Comparison of ENCODE assay signal across 19 cellular contexts in the genomic region with DNA sequence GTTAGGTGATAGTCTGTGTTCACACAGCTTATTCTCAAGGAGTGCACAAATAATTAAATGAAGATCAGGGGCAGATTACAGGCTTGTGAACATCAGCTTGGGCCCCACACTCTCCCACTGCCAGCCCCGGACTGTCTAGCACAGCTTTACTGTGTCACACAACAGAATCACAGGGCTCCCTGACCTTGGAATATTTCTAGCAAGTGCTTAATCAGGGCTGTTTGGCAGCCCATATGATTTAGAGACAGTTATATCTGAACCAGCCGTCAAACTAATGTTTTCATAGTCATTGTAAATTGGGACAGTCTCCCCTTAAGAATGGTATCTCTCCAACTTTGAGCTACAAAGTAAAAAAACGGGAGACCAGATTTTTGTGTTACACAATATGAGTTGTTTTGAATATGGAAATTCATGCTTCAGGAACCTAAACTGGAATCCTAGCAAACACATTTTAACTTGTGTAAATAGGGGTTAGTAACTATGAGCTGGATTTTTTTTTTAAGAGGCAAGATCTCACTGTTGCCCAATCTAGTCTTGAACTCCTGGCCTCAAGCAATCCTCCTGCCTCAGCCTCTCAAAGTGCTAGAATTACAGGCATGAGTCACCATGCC.
A peak's percentile ranks its signal among the peaks of the same experiment; 100 is the strongest.
DNase-seq lines count a peak whose midpoint lies in the region; ATAC-seq and TF ChIP-seq lines count a peak whose summit lies in the region.
"Had no signal": no experiment of that assay in that cellular context is flagged by ENCODE, and none has a peak within 500 bp of the region (broad histone marks: within the 10 kb centered on the region; RNA-seq: fewer than 3 reads in every experiment).

No MANE protein-coding gene starts in this region.

- H3K27me3 ChIP-seq in H7 (ENCODE audit: control insufficient read depth, insufficient read depth, low read length) = no peaks in the 10 kb centered on the region
- H3K27me3 ChIP-seq: cardiac muscle cell, suprapubic skin had no signal

- H3K36me3 ChIP-seq in H7 (replicated peaks; ENCODE audit: control insufficient read depth, insufficient read depth, low read length) = no peaks in the 10 kb centered on the region
- H3K36me3 ChIP-seq: cardiac muscle cell, suprapubic skin had no signal

- H3K27ac Mint-ChIP-seq in mesothelial cell of epicardium (peak overlapping the region; percentile 71), nephron progenitor cell (no peak overlapping the region)
- H3K27ac Mint-ChIP-seq: activated naive CD4-positive, alpha-beta T cell treated with anti-CD3 and anti-CD28 coated beads, Interleukin-2, amount 50 U/mL, for 24 hours had no signal

- H3K27me3 Mint-ChIP-seq in mesothelial cell of epicardium (ENCODE audit: low read depth) (no peaks in the 10 kb centered on the region), nephron progenitor cell (ENCODE audit: low read depth, poor library complexity) (peaks cover 4% of the 10 kb centered on the region)
- H3K27me3 Mint-ChIP-seq: activated naive CD4-positive, alpha-beta T cell treated with anti-CD3 and anti-CD28 coated beads, Interleukin-2, amount 50 U/mL, for 24 hours had no signal

- DNase-seq in AG10803 (ENCODE audit: low read depth) = peak; percentile 65
- peak; percentile 60 for DNase-seq in NCI-H226
- DNase-seq in fibroblast of peridontal ligament (ENCODE audit: extremely low read depth) = peak; percentile 63
- DNase-seq in mesothelial cell of epicardium (ENCODE audit: low spot score in 2 of 2, unreplicated experiment in 2 of 2) = no peak
- no peak for DNase-seq in stimulated activated CD4-positive, alpha-beta T cell treated with anti-CD3 and anti-CD28 coated beads, Interleukin-2, amount 100 ng/mL, for 24 hours
- DNase-seq in H7 = no peak
- no peak for DNase-seq in nephron progenitor cell
- DNase-seq: activated CD4-positive, alpha-beta T cell treated with anti-CD3 and anti-CD28 coated beads, Interleukin-2, amount 50 U/mL, for 1 hour; activated T-cell treated with anti-CD3 and anti-CD28 coated beads for 4 hours; effector CD4-positive, alpha-beta T cell; foreskin melanocyte; Karpas-422; NCI-H1436; NCI-H345; stimulated activated CD4-positive, alpha-beta T cell treated with anti-CD3 and anti-CD28 coated beads, Interleukin-4, amount 100 ng/mL, for 1 hour had no signal

- H3K4me3 ChIP-seq in AG10803 (ENCODE audit: low read length) (no peak overlapping the region), H7 (ENCODE audit: insufficient read depth, low read depth, low read length) (no peak overlapping the region)
- H3K4me3 ChIP-seq: cardiac muscle cell, suprapubic skin had no signal

- H3K36me3 Mint-ChIP-seq in mesothelial cell of epicardium (no peaks in the 10 kb centered on the region), nephron progenitor cell (ENCODE audit: low read depth) (no peaks in the 10 kb centered on the region)
- H3K36me3 Mint-ChIP-seq: activated naive CD4-positive, alpha-beta T cell treated with anti-CD3 and anti-CD28 coated beads, Interleukin-2, amount 50 U/mL, for 24 hours had no signal

- H3K4me1 Mint-ChIP-seq in mesothelial cell of epicardium (peaks cover 25% of the 10 kb centered on the region), nephron progenitor cell (peaks cover 27% of the 10 kb centered on the region)
- H3K4me1 Mint-ChIP-seq: activated naive CD4-positive, alpha-beta T cell treated with anti-CD3 and anti-CD28 coated beads, Interleukin-2, amount 50 U/mL, for 24 hours had no signal

- TF ChIP-seq CTCF in AG10803 (conservative IDR thresholded peaks at IDR 0.05; ENCODE audit: low read length) = no peak
- no peak for TF ChIP-seq CTCF in mesothelial cell of epicardium (IDR thresholded peaks at IDR 0.05; ENCODE audit: unreplicated experiment)
- TF ChIP-seq CTCF in nephron progenitor cell (IDR thresholded peaks at IDR 0.05) = no peak

- no peak overlapping the region for H3K4me3 Mint-ChIP-seq in mesothelial cell of epicardium
- H3K4me3 Mint-ChIP-seq in nephron progenitor cell = no peak overlapping the region
- H3K4me3 Mint-ChIP-seq: activated naive CD4-positive, alpha-beta T cell treated with anti-CD3 and anti-CD28 coated beads, Interleukin-2, amount 50 U/mL, for 24 hours had no signal

- H3K9me3 Mint-ChIP-seq in mesothelial cell of epicardium (no peaks in the 10 kb centered on the region), nephron progenitor cell (no peaks in the 10 kb centered on the region)
- H3K9me3 Mint-ChIP-seq: activated naive CD4-positive, alpha-beta T cell treated with anti-CD3 and anti-CD28 coated beads, Interleukin-2, amount 50 U/mL, for 24 hours had no signal

- no peak for ATAC-seq in HG02884 (IDR thresholded peaks at IDR 0.05; ENCODE audit: unreplicated experiment)

Comparison
In these comparisons a context has a peak if more than half of its experiments do, and no peak if none do; other contexts are left out.
1. DNase-seq: peak in AG10803 (single experiment), NCI-H226 (single experiment) and fibroblast of peridontal ligament (single experiment); none in mesothelial cell of epicardium (0 of 2), stimulated activated CD4-positive, alpha-beta T cell treated with anti-CD3 and anti-CD28 coated beads, Interleukin-2, amount 100 ng/mL, for 24 hours (0 of 2), H7 (single experiment) and nephron progenitor cell (single experiment).